Comparison of ENCODE assay signal across 16 cellular contexts in the genomic region with DNA sequence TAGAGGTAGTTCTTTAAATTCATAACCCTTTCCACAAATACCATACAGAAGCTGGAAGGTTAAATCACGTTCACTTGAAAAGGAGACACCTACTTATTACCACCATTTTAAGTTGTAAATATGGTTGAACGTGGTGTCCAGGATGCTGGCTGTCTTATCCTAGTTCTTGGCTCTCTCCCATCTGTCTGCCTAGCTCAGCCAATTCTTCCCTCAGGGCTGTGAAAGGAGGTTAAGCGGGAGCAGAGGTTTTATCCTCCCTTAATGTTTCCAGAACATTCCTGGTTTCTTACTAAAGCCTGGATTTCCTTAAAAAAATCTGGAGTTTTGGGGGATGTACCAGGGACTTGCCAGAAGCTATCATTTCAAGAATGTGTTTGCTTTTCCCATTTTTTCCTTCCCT.
"Had no signal": no experiment of that assay in that cellular context is flagged by ENCODE, and none has a peak within 500 bp of the region (broad histone marks: within the 10 kb centered on the region; RNA-seq: fewer than 3 reads in every experiment).

No MANE protein-coding gene starts in this region.

- H3K36me3 Mint-ChIP-seq: activated CD4-positive, alpha-beta memory T cell treated with anti-CD3 and anti-CD28 coated beads for 36 hours; activated naive CD4-positive, alpha-beta T cell treated with anti-CD3 and anti-CD28 coated beads, Interleukin-2, amount 10 ng/mL, durations not matched to agents 7 days and 5 days; naive thymus-derived CD4-positive, alpha-beta T cell; stimulated activated memory B cell treated with anti-CD40 and anti-IgM and Interleukin-4, amounts not matched to agents 10 μg/mL and 1 μg/mL and 100 μg/mL, for 72 hours; type B pancreatic cell had no signal

- H3K4me1 Mint-ChIP-seq: activated naive CD4-positive, alpha-beta T cell treated with anti-CD3 and anti-CD28 coated beads, Interleukin-2, amount 10 ng/mL, durations not matched to agents 7 days and 5 days; activated naive CD8-positive, alpha-beta T cell treated with anti-CD3 and anti-CD28 coated beads, Interleukin-2, amount 50 U/mL, for 24 hours; naive thymus-derived CD4-positive, alpha-beta T cell; stimulated activated memory B cell treated with anti-CD40 and anti-IgM and Interleukin-4, amounts not matched to agents 10 μg/mL and 1 μg/mL and 100 μg/mL, for 72 hours had no signal

- H3K36me3 ChIP-seq: esophagus muscularis mucosa had no signal

- H3K27ac ChIP-seq: esophagus muscularis mucosa, testis had no signal

- ATAC-seq: activated naive CD8-positive, alpha-beta T cell treated with anti-CD3 and anti-CD28 coated beads, Interleukin-2, amount 50 U/mL, for 24 hours; activated T-cell treated with anti-CD3 and anti-CD28 coated beads, Interleukin-2, amount 50 U/mL, for 4 hours; naive thymus-derived CD4-positive, alpha-beta T cell; sciatic nerve; stimulated activated memory B cell treated with anti-CD40 and anti-IgM and Interleukin-4, amounts not matched to agents 10 μg/mL and 1 μg/mL and 100 μg/mL, for 72 hours had no signal

- H3K9me3 ChIP-seq: testis had no signal

- H3K27me3 ChIP-seq: testis had no signal

- H3K9me3 Mint-ChIP-seq: activated naive CD4-positive, alpha-beta T cell treated with anti-CD3 and anti-CD28 coated beads, Interleukin-2, amount 10 ng/mL, durations not matched to agents 7 days and 5 days; activated naive CD8-positive, alpha-beta T cell treated with anti-CD3 and anti-CD28 coated beads, Interleukin-2, amount 50 U/mL, for 24 hours; activated T-cell treated with anti-CD3 and anti-CD28 coated beads, Interleukin-2, amount 50 U/mL, for 4 hours had no signal

- H3K27ac Mint-ChIP-seq: activated CD4-positive, alpha-beta memory T cell treated with anti-CD3 and anti-CD28 coated beads for 36 hours; activated naive CD4-positive, alpha-beta T cell treated with anti-CD3 and anti-CD28 coated beads, Interleukin-2, amount 10 ng/mL, durations not matched to agents 7 days and 5 days; activated naive CD8-positive, alpha-beta T cell treated with anti-CD3 and anti-CD28 coated beads, Interleukin-2, amount 50 U/mL, for 24 hours; naive thymus-derived CD4-positive, alpha-beta T cell; stimulated activated memory B cell treated with anti-CD40 and anti-IgM and Interleukin-4, amounts not matched to agents 10 μg/mL and 1 μg/mL and 100 μg/mL, for 72 hours; type B pancreatic cell had no signal

- H3K4me1 ChIP-seq: testis had no signal

- H3K4me3 ChIP-seq: esophagus muscularis mucosa, testis had no signal

- DNase-seq: activated CD4-positive, alpha-beta memory T cell treated with anti-CD3 and anti-CD28 coated beads for 36 hours; activated naive CD4-positive, alpha-beta T cell treated with anti-CD3 and anti-CD28 coated beads, Interleukin-2, amount 10 ng/mL, durations not matched to agents 7 days and 5 days; activated naive CD8-positive, alpha-beta T cell treated with anti-CD3 and anti-CD28 coated beads, Interleukin-2, amount 50 U/mL, for 24 hours; activated T-cell treated with anti-CD3 and anti-CD28 coated beads, Interleukin-2, amount 50 U/mL, for 4 hours; aorta; dermis blood vessel endothelial cell; effector memory CD4-positive, alpha-beta T cell; mesendoderm; naive thymus-derived CD4-positive, alpha-beta T cell; stimulated activated CD4-positive, alpha-beta T cell treated with anti-CD3 and anti-CD28 coated beads, Interleukin-4, amount 100 ng/mL, for 24 hours; T-helper 2 cell; testis had no signal

- H3K4me3 Mint-ChIP-seq: activated CD4-positive, alpha-beta memory T cell treated with anti-CD3 and anti-CD28 coated beads for 36 hours; activated naive CD4-positive, alpha-beta T cell treated with anti-CD3 and anti-CD28 coated beads, Interleukin-2, amount 10 ng/mL, durations not matched to agents 7 days and 5 days; activated naive CD8-positive, alpha-beta T cell treated with anti-CD3 and anti-CD28 coated beads, Interleukin-2, amount 50 U/mL, for 24 hours; activated T-cell treated with anti-CD3 and anti-CD28 coated beads, Interleukin-2, amount 50 U/mL, for 4 hours; naive thymus-derived CD4-positive, alpha-beta T cell; stimulated activated memory B cell treated with anti-CD40 and anti-IgM and Interleukin-4, amounts not matched to agents 10 μg/mL and 1 μg/mL and 100 μg/mL, for 72 hours; type B pancreatic cell had no signal
